Comparison of ENCODE assay signal across 10 cellular contexts in genomic region chr17:77234695-77235094, GRCh38.
DNase-seq lines count a peak whose midpoint lies in the region; ATAC-seq and TF ChIP-seq lines count a peak whose summit lies in the region.
"Had no signal": no experiment of that assay in that cellular context is flagged by ENCODE, and none has a peak within 500 bp of the region (broad histone marks: within the 10 kb centered on the region; RNA-seq: fewer than 3 reads in every experiment).

No MANE protein-coding gene starts in this region.

- H3K79me1 ChIP-seq in H9 (ENCODE audit: insufficient read depth, low read depth, low read length, poor library complexity, severe bottlenecking) (no peaks in the 10 kb centered on the region), trophoblast cell (ENCODE audit: low read length) (no peaks in the 10 kb centered on the region)

- TF ChIP-seq CTCF in H9 (conservative IDR thresholded peaks at IDR 0.05) (no peak), left ventricle myocardium inferior (IDR thresholded peaks at IDR 0.05; ENCODE audit: borderline replicate concordance) (no peak)

- H3K4me1 ChIP-seq in H9 (ENCODE audit: insufficient read depth, low read length) (no peaks in the 10 kb centered on the region), left ventricle myocardium inferior (peaks cover 26% of the 10 kb centered on the region), trophoblast cell (ENCODE audit: control insufficient read depth in 1 of 2, insufficient read depth in 2 of 2, low read length in 2 of 2) (no peaks in the 10 kb centered on the region)

- H3K4me3 ChIP-seq in left ventricle myocardium inferior (no peak overlapping the region), trophoblast cell (ENCODE audit: low read depth, low read length) (no peak overlapping the region)

- H3K36me3 Mint-ChIP-seq in H9 (ENCODE audit: insufficient read depth in 1 of 3, low read depth in 3 of 3) = no peaks in the 10 kb centered on the region
- H3K36me3 Mint-ChIP-seq in activated CD8-positive, alpha-beta T cell treated with anti-CD3 and anti-CD28 coated beads, Interleukin-2, amount 10 ng/mL, durations not matched to agents 7 days and 5 days (ENCODE audit: low read depth) = peaks cover 7% of the 10 kb centered on the region

- H3K27me3 Mint-ChIP-seq in H9 (ENCODE audit: low read depth) = peaks cover 6% of the 10 kb centered on the region
- H3K27me3 Mint-ChIP-seq in activated CD8-positive, alpha-beta T cell treated with anti-CD3 and anti-CD28 coated beads, Interleukin-2, amount 10 ng/mL, durations not matched to agents 7 days and 5 days (ENCODE audit: low read depth) = no peaks in the 10 kb centered on the region
- H3K27me3 Mint-ChIP-seq in stimulated activated naive CD8-positive, alpha-beta T cell treated with anti-CD3 and anti-CD28 coated beads, Interleukin-15, amount 100 ng/mL, for 72 hours = peaks cover 7% of the 10 kb centered on the region

- H3K27ac ChIP-seq in H9 (ENCODE audit: insufficient read length, low read depth, low read length) (no peak overlapping the region), left ventricle myocardium inferior (replicated peaks) (peak overlapping the region; percentile 76), trophoblast cell (ENCODE audit: low read depth, low read length) (no peak overlapping the region)

- H3K23ac ChIP-seq in H9 (ENCODE audit: insufficient read length, low read depth, low read length) = no peak overlapping the region
- H3K23ac ChIP-seq in trophoblast cell (ENCODE audit: low read length) = no peak overlapping the region

- H3K4me2 ChIP-seq in H9 (ENCODE audit: insufficient read depth, insufficient read length, low read length) = no peak overlapping the region
- no peak overlapping the region for H3K4me2 ChIP-seq in trophoblast cell (ENCODE audit: low read length)

- H3T11ph ChIP-seq in H9 (ENCODE audit: low read length) = no peak overlapping the region

- H4K5ac ChIP-seq in H9 (ENCODE audit: insufficient read length, low read depth, low read length) = no peak overlapping the region

- H2BK120ac ChIP-seq in H9 (ENCODE audit: low read depth, low read length, poor library complexity, severe bottlenecking) (no peak overlapping the region), trophoblast cell (ENCODE audit: insufficient read depth, low read length, poor library complexity) (no peak overlapping the region)

- no peak overlapping the region for H2AK5ac ChIP-seq in H9 (ENCODE audit: insufficient read length, low read length)
- H2AK5ac ChIP-seq in trophoblast cell (ENCODE audit: low read length) = no peak overlapping the region

- H3K4me3 Mint-ChIP-seq in H9 = no peak overlapping the region
- H3K4me3 Mint-ChIP-seq in activated CD8-positive, alpha-beta T cell treated with anti-CD3 and anti-CD28 coated beads, Interleukin-2, amount 10 ng/mL, durations not matched to agents 7 days and 5 days = peak overlapping the region; percentile 67
- H3K4me3 Mint-ChIP-seq in stimulated activated naive CD8-positive, alpha-beta T cell treated with anti-CD3 and anti-CD28 coated beads, Interleukin-15, amount 100 ng/mL, for 72 hours = peak overlapping the region; percentile 81 to 84

- DNase-seq in H9 (no peak), left ventricle myocardium inferior (no peak), NCI-H510A treated with DMSO at 0.1 percent for 48 hours (lab: John Stamatoyannopoulos, UW) (no peak), trophoblast cell (no peak)
- DNase-seq in activated CD8-positive, alpha-beta T cell treated with anti-CD3 and anti-CD28 coated beads, Interleukin-2, amount 10 ng/mL, durations not matched to agents 7 days and 5 days = no peak
- no peak for DNase-seq in stimulated activated naive CD8-positive, alpha-beta T cell treated with anti-CD3 and anti-CD28 coated beads, Interleukin-15, amount 100 ng/mL, for 72 hours
- no peak for DNase-seq in stimulated activated CD4-positive, alpha-beta T cell treated with anti-CD3 and anti-CD28 coated beads, Interleukin-4, amount 100 ng/mL, for 24 hours
- DNase-seq: effector CD8-positive, alpha-beta T cell; NCI-H526 treated with DMSO at 0.1 percent for 48 hours had no signal

- H3K4me1 Mint-ChIP-seq in H9 = peaks cover 3 to 5% of the 10 kb centered on the region in 2 experiments; a peak in 2 of 4 replicates
- H3K4me1 Mint-ChIP-seq in activated CD8-positive, alpha-beta T cell treated with anti-CD3 and anti-CD28 coated beads, Interleukin-2, amount 10 ng/mL, durations not matched to agents 7 days and 5 days (ENCODE audit: low read depth) = peaks cover 28% of the 10 kb centered on the region
- H3K4me1 Mint-ChIP-seq in stimulated activated naive CD8-positive, alpha-beta T cell treated with anti-CD3 and anti-CD28 coated beads, Interleukin-15, amount 100 ng/mL, for 72 hours = peaks cover 35% of the 10 kb centered on the region

- H3K23me2 ChIP-seq in H9 (ENCODE audit: insufficient read length, low read depth, low read length, poor library complexity, severe bottlenecking) = no peaks in the 10 kb centered on the region

- no peak overlapping the region for H3K56ac ChIP-seq in H9 (ENCODE audit: insufficient read length, low read depth, low read length)

- H2AFZ ChIP-seq in H9 (ENCODE audit: low read length) (no peak overlapping the region), trophoblast cell (ENCODE audit: insufficient read depth, low read length, poor library complexity) (no peak overlapping the region)

- WGBS in H9 (ENCODE audit: extremely low coverage, insufficient read length, low lambda C conversion rate) = no CpG with 5 or more reads among the region's 9 CpGs
- no CpG with 5 or more reads among the region's 9 CpGs for WGBS in trophoblast cell (ENCODE audit: extremely low coverage, insufficient coverage, insufficient read length)

- no peaks in the 10 kb centered on the region for H3K27me3 ChIP-seq in H9 (ENCODE audit: insufficient read depth, low read length)
- no peaks in the 10 kb centered on the region for H3K27me3 ChIP-seq in left ventricle myocardium inferior (ENCODE audit: low read depth)
- peaks cover 2% of the 10 kb centered on the region for H3K27me3 ChIP-seq in trophoblast cell (ENCODE audit: insufficient read depth, low read length)

- H4K91ac ChIP-seq in H9 (ENCODE audit: insufficient read length, low read depth, low read length) (no peak overlapping the region), trophoblast cell (ENCODE audit: low read depth, low read length) (no peak overlapping the region)

- H4K8ac ChIP-seq in H9 (replicated peaks; ENCODE audit: insufficient read length, low read depth, low read length) = no peak overlapping the region
- H4K8ac ChIP-seq in trophoblast cell (ENCODE audit: low read depth, low read length) = no peak overlapping the region

- no peak overlapping the region for H4K12ac ChIP-seq in trophoblast cell (ENCODE audit: low read depth, low read length)

- H2BK15ac ChIP-seq in H9 (ENCODE audit: low read depth, low read length) = no peak overlapping the region

- H2BK5ac ChIP-seq in H9 (ENCODE audit: insufficient read length, low read length) (no peak overlapping the region), trophoblast cell (ENCODE audit: low read depth, low read length, poor library complexity) (no peak overlapping the region)

- H2BK20ac ChIP-seq in H9 (ENCODE audit: low read depth, low read length, poor library complexity, severe bottlenecking) = no peak overlapping the region

- H2BK12ac ChIP-seq in H9 (ENCODE audit: insufficient read length, low read depth, low read length) = no peak overlapping the region
- H2BK12ac ChIP-seq in trophoblast cell (ENCODE audit: low read length) = no peak overlapping the region

- H3K14ac ChIP-seq in H9 (ENCODE audit: insufficient read depth, low read length) (no peak overlapping the region), trophoblast cell (ENCODE audit: low read length) (no peak overlapping the region)

- intact Hi-C loops in left ventricle myocardium inferior (cut with micrococcal nuclease) = no loop called here

- H3K9ac ChIP-seq in H9 (ENCODE audit: extremely low read depth, insufficient read length, low read length) (no peak overlapping the region), trophoblast cell (ENCODE audit: low read length) (no peak overlapping the region)

- ATAC-seq in activated CD8-positive, alpha-beta T cell treated with anti-CD3 and anti-CD28 coated beads, Interleukin-2, amount 10 ng/mL, durations not matched to agents 7 days and 5 days = no peak
- ATAC-seq in stimulated activated naive CD8-positive, alpha-beta T cell treated with anti-CD3 and anti-CD28 coated beads, Interleukin-15, amount 100 ng/mL, for 72 hours = no peak
- ATAC-seq in GM21529 (IDR thresholded peaks at IDR 0.05; ENCODE audit: unreplicated experiment) = no peak

- H3K27ac Mint-ChIP-seq in H9 = peak overlapping the region in 2 of 3 experiments; percentile 34 to 55; a peak in 1 of 7 replicates
- H3K27ac Mint-ChIP-seq in activated CD8-positive, alpha-beta T cell treated with anti-CD3 and anti-CD28 coated beads, Interleukin-2, amount 10 ng/mL, durations not matched to agents 7 days and 5 days = peak overlapping the region; percentile 91
- H3K27ac Mint-ChIP-seq in stimulated activated naive CD8-positive, alpha-beta T cell treated with anti-CD3 and anti-CD28 coated beads, Interleukin-15, amount 100 ng/mL, for 72 hours = peak overlapping the region; percentile 85 to 94

- H3K4ac ChIP-seq in H9 (ENCODE audit: low read depth, low read length) (no peak overlapping the region), trophoblast cell (ENCODE audit: low read depth, low read length) (no peak overlapping the region)

- H4K20me1 ChIP-seq in H9 (ENCODE audit: control insufficient read depth, insufficient read depth, insufficient read length) = no peaks in the 10 kb centered on the region

- H3K9me3 Mint-ChIP-seq in H9 = no peaks in the 10 kb centered on the region
- no peaks in the 10 kb centered on the region for H3K9me3 Mint-ChIP-seq in activated CD8-positive, alpha-beta T cell treated with anti-CD3 and anti-CD28 coated beads, Interleukin-2, amount 10 ng/mL, durations not matched to agents 7 days and 5 days (ENCODE audit: insufficient read depth)
- peaks cover 4 to 15% of the 10 kb centered on the region in 2 donors for H3K9me3 Mint-ChIP-seq in stimulated activated naive CD8-positive, alpha-beta T cell treated with anti-CD3 and anti-CD28 coated beads, Interleukin-15, amount 100 ng/mL, for 72 hours

- CTCF ChIA-PET in activated CD8-positive, alpha-beta T cell treated with anti-CD3 and anti-CD28 coated beads, Interleukin-2, amount 10 ng/mL, durations not matched to agents 7 days and 5 days (lab: Charles Lee) = interaction anchor here (0.7 to 4.8 kb wide), 6 partner anchors 13 to 179 kb away, joined by 3 to 36 read pairs (median 4); no protein-coding TSS in a partner anchor

- H3K9me3 ChIP-seq in H9 (ENCODE audit: control insufficient read depth, low read depth, low read length) = no peaks in the 10 kb centered on the region
- H3K9me3 ChIP-seq in left ventricle myocardium inferior (replicated peaks) = no peaks in the 10 kb centered on the region
- H3K9me3 ChIP-seq in trophoblast cell (ENCODE audit: insufficient read depth, low read depth, low read length) = no peaks in the 10 kb centered on the region

- H3K79me2 ChIP-seq in H9 (ENCODE audit: insufficient read depth, low read length) = no peaks in the 10 kb centered on the region
- H3K79me2 ChIP-seq in trophoblast cell (ENCODE audit: control insufficient read depth, insufficient read depth, low read length, poor library complexity) = no peaks in the 10 kb centered on the region

- H3K18ac ChIP-seq in H9 (ENCODE audit: insufficient read length, low read depth, low read length) (no peak overlapping the region), trophoblast cell (ENCODE audit: low read length) (no peak overlapping the region)

- no peaks in the 10 kb centered on the region for H3K36me3 ChIP-seq in left ventricle myocardium inferior
- H3K36me3 ChIP-seq in trophoblast cell (ENCODE audit: control insufficient read depth in 1 of 2, insufficient read depth in 2 of 2, low read length in 2 of 2) = no peaks in the 10 kb centered on the region

- POLR2A ChIA-PET in activated CD8-positive, alpha-beta T cell treated with anti-CD3 and anti-CD28 coated beads, Interleukin-2, amount 10 ng/mL, durations not matched to agents 7 days and 5 days (lab: Charles Lee) = interaction anchor here (0.8 to 1.3 kb wide), 4 partner anchors 9 to 146 kb away, joined by 3 to 5 read pairs (median 4); partner anchors contain the start of gene SEC14L1

Comparison
In these comparisons a context has a peak if more than half of its experiments do, and no peak if none do; other contexts are left out.
1. H3K4me3 Mint-ChIP-seq: peak in activated CD8-positive, alpha-beta T cell treated with anti-CD3 and anti-CD28 coated beads, Interleukin-2, amount 10 ng/mL, durations not matched to agents 7 days and 5 days (single experiment) and stimulated activated naive CD8-positive, alpha-beta T cell treated with anti-CD3 and anti-CD28 coated beads, Interleukin-15, amount 100 ng/mL, for 72 hours (2 of 2); none in H9 (0 of 2).
2. Peak in every context shown above with its lines, with median percentiles within 50 percentile points of each other: H3K27ac Mint-ChIP-seq.